In the genomic region with DNA sequence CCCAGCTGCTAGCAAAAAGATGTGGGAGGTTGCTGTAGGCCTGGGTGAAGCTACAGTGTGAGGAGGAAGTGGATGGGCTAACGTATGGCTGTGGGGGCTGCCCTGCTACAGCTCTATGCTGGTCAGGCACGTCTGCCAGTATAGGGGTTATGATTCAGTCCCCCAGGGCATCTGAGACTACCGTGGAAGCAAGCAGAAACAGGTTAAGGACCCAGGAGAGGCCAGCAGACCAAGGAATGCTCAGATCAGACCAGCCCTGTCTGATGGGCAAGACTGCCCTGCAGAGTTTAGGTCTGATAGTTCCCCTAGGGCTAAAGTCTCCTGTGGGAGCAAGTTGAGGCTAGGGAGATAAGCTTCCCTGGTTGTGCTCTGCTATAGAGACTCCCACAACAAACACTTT, we compare ENCODE assay signal across 16 cellular contexts.
A peak's percentile ranks its signal among the peaks of the same experiment; 100 is the strongest.
DNase-seq lines count a peak whose midpoint lies in the region; FAIRE-seq and TF ChIP-seq lines count a peak whose summit lies in the region.
"Had no signal": no experiment of that assay in that cellular context is flagged by ENCODE, and none has a peak within 500 bp of the region (broad histone marks: within the 10 kb centered on the region; RNA-seq: fewer than 3 reads in every experiment).

No MANE protein-coding gene starts in this region.

- H2BK5ac ChIP-seq in H9 (ENCODE audit: insufficient read length, low read length) (no peak overlapping the region), H1 (ENCODE audit: low read depth, low read length) (peak overlapping the region; percentile 94; the same call in 1 of the 2 replicates)

- H4K5ac ChIP-seq in H9 (ENCODE audit: insufficient read length, low read depth, low read length) (no peak overlapping the region), H1 (ENCODE audit: insufficient read length, low read depth, low read length) (no peak overlapping the region)

- no peak overlapping the region for H2BK12ac ChIP-seq in H9 (ENCODE audit: insufficient read length, low read depth, low read length)
- peak overlapping the region; percentile 94 for H2BK12ac ChIP-seq in H1 (ENCODE audit: low read depth, low read length)

- peak overlapping the region in 1 of 3 experiments; percentile 65; a peak in 1 of 7 replicates for H3K27ac Mint-ChIP-seq in H9
- no peak overlapping the region for H3K27ac Mint-ChIP-seq in mesothelial cell of epicardium
- H3K27ac Mint-ChIP-seq: CD4-positive, CD25-positive, alpha-beta regulatory T cell had no signal

- H3K27ac ChIP-seq in H9 (ENCODE audit: insufficient read length, low read depth, low read length) (no peak overlapping the region), H1 (ENCODE audit: low read depth, low read length) (no peak overlapping the region), spleen (no peak overlapping the region)
- H3K27ac ChIP-seq: BLaER1 treated with 17β-estradiol and CSF1 and Interleukin-3, amounts not matched to agents 10 nM and 100 nM had no signal

- H3K27me3 ChIP-seq in H9 (ENCODE audit: insufficient read depth, low read length) (no peaks in the 10 kb centered on the region), H1 (replicated peaks in 1 of 4; ENCODE audit: control insufficient read depth in 3 of 4, extremely low read depth in 1 of 4, insufficient read depth in 3 of 4, low read length in 3 of 4) (no peaks in the 10 kb centered on the region), spleen (replicated peaks in 1 of 7) (no peaks in the 10 kb centered on the region)
- H3K27me3 ChIP-seq: BLaER1 treated with 17β-estradiol and CSF1 and Interleukin-3, amounts not matched to agents 10 nM and 100 nM had no signal

- H4K20me1 ChIP-seq in H9 (ENCODE audit: control insufficient read depth, insufficient read depth, insufficient read length): no peaks in the 10 kb centered on the region
- H4K20me1 ChIP-seq in H1 (replicated peaks in 1 of 2; ENCODE audit: control insufficient read depth in 1 of 2, insufficient read depth in 2 of 2, low read length in 2 of 2): no peaks in the 10 kb centered on the region
- H4K20me1 ChIP-seq: BLaER1 treated with 17β-estradiol and CSF1 and Interleukin-3, amounts not matched to agents 10 nM and 100 nM had no signal

- POLR2A ChIA-PET in H1 (lab: Charles Lee; ENCODE audit: partially characterized antibody): interaction anchor here (6.0 kb wide), 1 partner anchor 11 kb away, joined by 35 read pairs; no protein-coding TSS in a partner anchor

- H3K27me3 Mint-ChIP-seq in H9 (ENCODE audit: low read depth) (no peaks in the 10 kb centered on the region; the same call in 1 of the 2 replicates), mesothelial cell of epicardium (ENCODE audit: low read depth) (peaks cover 37% of the 10 kb centered on the region)
- H3K27me3 Mint-ChIP-seq: CD4-positive, CD25-positive, alpha-beta regulatory T cell had no signal

- H3K4me1 ChIP-seq in H9 (ENCODE audit: insufficient read depth, low read length): peaks cover 3% of the 10 kb centered on the region
- H3K4me1 ChIP-seq in H1 (replicated peaks in 1 of 4; ENCODE audit: control insufficient read depth in 3 of 4, insufficient read depth in 4 of 4, low read length in 3 of 4): peaks cover 3 to 6% (median 4%) of the 10 kb centered on the region in 4 experiments; a peak in 4 of 7 replicates
- no peaks in the 10 kb centered on the region for H3K4me1 ChIP-seq in spleen

- 0 out of 2 replicates have a peak overlapping the region, but pooled peaks have one; percentile 26 for H2BK15ac ChIP-seq in H9 (ENCODE audit: low read depth, low read length)
- peak overlapping the region; percentile 93 for H2BK15ac ChIP-seq in H1 (ENCODE audit: low read length)

- TF ChIP-seq POLR2A in H1 (IDR thresholded peaks at IDR 0.05; ENCODE audit: control extremely low read depth in 1 of 2, low read depth in 2 of 2, low read length in 2 of 2) (no peak), spleen (IDR thresholded peaks at IDR 0.05) (no peak)

- H3K23ac ChIP-seq in H9 (ENCODE audit: insufficient read length, low read depth, low read length): no peak overlapping the region
- H3K23ac ChIP-seq in H1 (ENCODE audit: insufficient read length): no peak overlapping the region

- intact Hi-C loops in spleen (cut with DNase I; ENCODE audit: low total_unique reads): no loop called here

- H2BK20ac ChIP-seq in H9 (ENCODE audit: low read depth, low read length, poor library complexity, severe bottlenecking): no peak overlapping the region
- H2BK20ac ChIP-seq in H1 (ENCODE audit: low read length): peak overlapping the region; percentile 99

- H3K9me3 ChIP-seq in H9 (ENCODE audit: control insufficient read depth, low read depth, low read length): no peaks in the 10 kb centered on the region
- H3K9me3 ChIP-seq in H1 (ENCODE audit: insufficient read depth in 2 of 2, low read depth in 1 of 2, low read length in 1 of 2): 0 out of 4 replicates have a peak, but pooled peaks cover 0 to 3% of the 10 kb centered on the region in 2 experiments
- peaks cover 0 to 20% (median 2%) of the 10 kb centered on the region in 8 donors for H3K9me3 ChIP-seq in spleen
- H3K9me3 ChIP-seq: BLaER1 treated with 17β-estradiol and CSF1 and Interleukin-3, amounts not matched to agents 10 nM and 100 nM had no signal

- TF ChIP-seq CTCF in H9 (conservative IDR thresholded peaks at IDR 0.05) (no peak), H1 (IDR thresholded peaks at IDR 0.05; ENCODE audit: control extremely low read depth in 1 of 3, insufficient read depth in 1 of 3, low read depth in 1 of 3, low read length in 3 of 3) (no peak), spleen (IDR thresholded peaks at IDR 0.05 in 8 of 11, conservative IDR thresholded peaks at IDR 0.05 in 3 of 11) (no peak), GM10266 (IDR thresholded peaks at IDR 0.05; ENCODE audit: control insufficient read depth, insufficient read depth, low read depth, missing control alignments) (no peak), mesothelial cell of epicardium (IDR thresholded peaks at IDR 0.05; ENCODE audit: unreplicated experiment) (no peak)

- no peak overlapping the region for H3K56ac ChIP-seq in H9 (ENCODE audit: insufficient read length, low read depth, low read length)
- no peak overlapping the region for H3K56ac ChIP-seq in H1 (replicated peaks; ENCODE audit: insufficient read length, low read depth, low read length)

- TF ChIP-seq RAD21 in H1 (IDR thresholded peaks at IDR 0.05 in 1 of 2, conservative IDR thresholded peaks at IDR 0.05 in 1 of 2; ENCODE audit: low read depth in 2 of 2, low read length in 2 of 2): no peak

- no peak overlapping the region; the same call in 1 of the 2 replicates for H3K14ac ChIP-seq in H9 (ENCODE audit: insufficient read depth, low read length)
- H3K14ac ChIP-seq in H1 (ENCODE audit: insufficient read length): no peak overlapping the region

- no peak overlapping the region for H3T11ph ChIP-seq in H9 (ENCODE audit: low read length)

- H2BK120ac ChIP-seq in H9 (ENCODE audit: low read depth, low read length, poor library complexity, severe bottlenecking) (no peak overlapping the region), H1 (replicated peaks; ENCODE audit: low read depth, low read length) (peak overlapping the region; percentile 91)

- FAIRE-seq in H1 (lab: Jason Lieb, UNC): no peak
- FAIRE-seq: GM12891, GM19239, H54, HepG2 had no signal

- H2AK5ac ChIP-seq in H9 (ENCODE audit: insufficient read length, low read length) (no peak overlapping the region), H1 (ENCODE audit: low read depth, low read length) (peak overlapping the region; percentile 1; the same call in 1 of the 2 replicates)

- CTCF ChIA-PET in H1 (lab: Charles Lee; ENCODE audit: partially characterized antibody): no interaction called here

- H3K36me3 ChIP-seq in H1 (ENCODE audit: control insufficient read depth in 2 of 4, insufficient read depth in 4 of 4, low read length in 3 of 4) (no peaks in the 10 kb centered on the region), spleen (no peaks in the 10 kb centered on the region)
- H3K36me3 ChIP-seq: BLaER1 treated with 17β-estradiol and CSF1 and Interleukin-3, amounts not matched to agents 10 nM and 100 nM had no signal

- H3K4me3 Mint-ChIP-seq in H9 (no peak overlapping the region), mesothelial cell of epicardium (no peak overlapping the region)
- H3K4me3 Mint-ChIP-seq: CD4-positive, CD25-positive, alpha-beta regulatory T cell had no signal

- no CpG with 5 or more reads among the region's 3 CpGs for WGBS in H9 (ENCODE audit: extremely low coverage, insufficient read length, low lambda C conversion rate)
- WGBS in H1 (ENCODE audit: extremely low coverage in 1 of 2, insufficient coverage in 1 of 2, insufficient read length in 1 of 2, insufficient replicate concordance in 2 of 2, low coverage in 1 of 2, low lambda C conversion rate in 2 of 2, missing lambda C conversion rate in 1 of 2), 2 experiments: 90% methylated on average over 3 of the region's 3 CpGs; no CpG with 5 or more reads in 1 of the 2 experiments
- 51 to 75% (median 73%) methylated on average over 3 of the region's 3 CpGs for WGBS in spleen, 5 donors

- H3K18ac ChIP-seq in H9 (ENCODE audit: insufficient read length, low read depth, low read length): peak overlapping the region; percentile 7
- H3K18ac ChIP-seq in H1 (ENCODE audit: extremely low read depth, low read length): peak overlapping the region; percentile 76

- no peak for TF ChIP-seq EP300 in H1 (IDR thresholded peaks at IDR 0.05; ENCODE audit: borderline replicate concordance in 1 of 2, low read depth in 2 of 2, low read length in 2 of 2)

- H3K4me3 ChIP-seq in H1 (ENCODE audit: extremely low read depth in 1 of 4, insufficient read depth in 2 of 4, low read depth in 3 of 4, low read length in 4 of 4) (no peak overlapping the region), spleen (no peak overlapping the region)
- H3K4me3 ChIP-seq: BLaER1 treated with 17β-estradiol and CSF1 and Interleukin-3, amounts not matched to agents 10 nM and 100 nM had no signal

- no peaks in the 10 kb centered on the region for H3K79me1 ChIP-seq in H9 (ENCODE audit: insufficient read depth, low read depth, low read length, poor library complexity, severe bottlenecking)
- no peaks in the 10 kb centered on the region for H3K79me1 ChIP-seq in H1 (ENCODE audit: low read depth, low read length)

- DNase-seq in H9: no peak
- peak; percentile 44 for DNase-seq in MV-4-11 (lab: John Stamatoyannopoulos, UW)
- DNase-seq in H1 (ENCODE audit: low read depth in 1 of 2, low spot score in 2 of 2): no peak
- DNase-seq in spleen: peak; percentile 34
- no peak for DNase-seq in DMS53 treated with DMSO at 0.1 percent for 48 hours (lab: John Stamatoyannopoulos, UW; ENCODE audit: unreplicated experiment)
- no peak for DNase-seq in GM10266 (ENCODE audit: extremely low spot score)
- no peak for DNase-seq in NCI-H526 (lab: John Stamatoyannopoulos, UW)
- DNase-seq in mesothelial cell of epicardium (ENCODE audit: low spot score in 2 of 2, unreplicated experiment in 2 of 2): no peak
- DNase-seq: ACHN; CD4-positive, CD25-positive, alpha-beta regulatory T cell; DMS53 had no signal

- H2AFZ ChIP-seq in H9 (ENCODE audit: low read length) (no peak overlapping the region), H1 (ENCODE audit: low read length) (no peak overlapping the region)

- peaks cover 9 to 13% of the 10 kb centered on the region in 2 experiments; a peak in 4 of 5 replicates for H3K9me3 Mint-ChIP-seq in H9
- H3K9me3 Mint-ChIP-seq in mesothelial cell of epicardium: peaks cover 6% of the 10 kb centered on the region

- peaks cover 6 to 17% (median 14%) of the 10 kb centered on the region in 3 experiments for H3K36me3 Mint-ChIP-seq in H9 (ENCODE audit: insufficient read depth in 1 of 3, low read depth in 3 of 3)
- no peaks in the 10 kb centered on the region for H3K36me3 Mint-ChIP-seq in mesothelial cell of epicardium
- H3K36me3 Mint-ChIP-seq: CD4-positive, CD25-positive, alpha-beta regulatory T cell had no signal

- no peak overlapping the region for H3K9ac ChIP-seq in H9 (ENCODE audit: extremely low read depth, insufficient read length, low read length)
- no peak overlapping the region for H3K9ac ChIP-seq in H1 (replicated peaks in 1 of 4; ENCODE audit: extremely low read depth in 1 of 4, low read depth in 3 of 4, low read length in 3 of 4)
- H3K9ac ChIP-seq: BLaER1 treated with 17β-estradiol and CSF1 and Interleukin-3, amounts not matched to agents 10 nM and 100 nM had no signal

- no peak overlapping the region for H3K4ac ChIP-seq in H9 (ENCODE audit: low read depth, low read length)
- H3K4ac ChIP-seq in H1 (replicated peaks; ENCODE audit: insufficient read length, low read depth, low read length): peak overlapping the region; percentile 88

- H4K8ac ChIP-seq in H9 (replicated peaks; ENCODE audit: insufficient read length, low read depth, low read length) (no peak overlapping the region), H1 (ENCODE audit: extremely low read depth, insufficient read depth, low read length) (no peak overlapping the region)

- H3K4me2 ChIP-seq in H9 (ENCODE audit: insufficient read depth, insufficient read length, low read length) (no peak overlapping the region), H1 (ENCODE audit: insufficient read depth in 1 of 2, low read depth in 2 of 2, low read length in 2 of 2) (no peak overlapping the region)
- H3K4me2 ChIP-seq: BLaER1 treated with 17β-estradiol and CSF1 and Interleukin-3, amounts not matched to agents 10 nM and 100 nM had no signal

- H3K79me2 ChIP-seq in H9 (ENCODE audit: insufficient read depth, low read length): no peaks in the 10 kb centered on the region
- no peaks in the 10 kb centered on the region for H3K79me2 ChIP-seq in H1 (ENCODE audit: control insufficient read depth in 1 of 2, insufficient read depth in 2 of 2, low read length in 2 of 2)

- H3K23me2 ChIP-seq in H9 (ENCODE audit: insufficient read length, low read depth, low read length, poor library complexity, severe bottlenecking): no peaks in the 10 kb centered on the region
- no peaks in the 10 kb centered on the region for H3K23me2 ChIP-seq in H1 (ENCODE audit: low read depth, low read length)

- H3K4me1 Mint-ChIP-seq in H9 (peaks cover 36 to 43% of the 10 kb centered on the region in 2 experiments), mesothelial cell of epicardium (peaks cover 18% of the 10 kb centered on the region)
- H3K4me1 Mint-ChIP-seq: CD4-positive, CD25-positive, alpha-beta regulatory T cell had no signal

- H4K91ac ChIP-seq in H9 (ENCODE audit: insufficient read length, low read depth, low read length) (no peak overlapping the region), H1 (replicated peaks; ENCODE audit: insufficient read length, low read length) (peak overlapping the region; percentile 94)

Comparison
In these comparisons a context has a peak if more than half of its experiments do, and no peak if none do; other contexts are left out.
1. DNase-seq: peak in MV-4-11 (single experiment) and spleen (single experiment); none in H9 (single experiment), H1 (0 of 2), DMS53 treated with DMSO at 0.1 percent for 48 hours (single experiment), GM10266 (single experiment), NCI-H526 (0 of 2) and mesothelial cell of epicardium (0 of 2).